In genomic region chr17:17151962-17152361, GRCh38 we compare ENCODE assay signal across 8 cellular contexts. TPM values are rescaled to one million over a fixed set of nuclear protein-coding genes. Genes with fewer than 3 reads are reported as not detected.
A peak's percentile ranks its signal among the peaks of the same experiment; 100 is the strongest.
DNase-seq lines count a peak whose midpoint lies in the region; ATAC-seq and TF ChIP-seq lines count a peak whose summit lies in the region.

No MANE protein-coding gene starts in this region.

- H3K4me3 ChIP-seq in CD8-positive, alpha-beta memory T cell (ENCODE audit: low read length), result no peak overlapping the region
- H3K4me3 ChIP-seq in upper lobe of right lung, result no peak overlapping the region

- peaks cover 0 to 88% (median 22%) of the 10 kb centered on the region in 3 donors for H3K36me3 Mint-ChIP-seq in CD8-positive, alpha-beta memory T cell

- no peaks in the 10 kb centered on the region for H3K9me3 Mint-ChIP-seq in CD8-positive, alpha-beta memory T cell

- no peaks in the 10 kb centered on the region for H3K9me3 ChIP-seq in CD8-positive, alpha-beta memory T cell (ENCODE audit: low read length)
- H3K9me3 ChIP-seq in upper lobe of right lung, result no peaks in the 10 kb centered on the region

- ATAC-seq in upper lobe of right lung (peak; percentile 68), GM21381 (IDR thresholded peaks at IDR 0.05; ENCODE audit: unreplicated experiment) (no peak), GM18867 (IDR thresholded peaks at IDR 0.05; ENCODE audit: unreplicated experiment) (no peak)

- intact Hi-C loops in upper lobe of right lung (cut with DNase I), result no loop called here

- no peak for DNase-seq in CD8-positive, alpha-beta memory T cell
- DNase-seq in RKO (ENCODE audit: low spot score) (peak; percentile 29), dermis blood vessel endothelial cell (peak; percentile 91), middle frontal gyrus (ENCODE audit: extremely low spot score, low spot score) (peak; percentile 74), upper lobe of right lung (peak; percentile 77), NK-92 (lab: John Stamatoyannopoulos, UW; ENCODE audit: unreplicated experiment) (no peak)

- no peak overlapping the region for H3K27ac ChIP-seq in CD8-positive, alpha-beta memory T cell (ENCODE audit: low read depth, low read length)
- peak overlapping the region; percentile 25 for H3K27ac ChIP-seq in upper lobe of right lung

- POLR2A ChIA-PET in CD8-positive, alpha-beta memory T cell (lab: Charles Lee), result no interaction called here

- peaks cover 26% of the 10 kb centered on the region for H3K4me1 ChIP-seq in CD8-positive, alpha-beta memory T cell (ENCODE audit: insufficient read depth, low read length)
- peaks cover 15% of the 10 kb centered on the region for H3K4me1 ChIP-seq in upper lobe of right lung

- peak overlapping the region in 6 of 8 donors; percentile 19 to 98 (median 80) for H3K27ac Mint-ChIP-seq in CD8-positive, alpha-beta memory T cell

- H3K27me3 Mint-ChIP-seq in CD8-positive, alpha-beta memory T cell, result no peaks in the 10 kb centered on the region

- CTCF ChIA-PET in CD8-positive, alpha-beta memory T cell (lab: Charles Lee), result interaction anchor here (1.1 to 1.4 kb wide), 2 partner anchors 9 to 13 kb away, joined by 3 read pairs; no protein-coding TSS in a partner anchor

- no peak for TF ChIP-seq CTCF in upper lobe of right lung (IDR thresholded peaks at IDR 0.05)

- no peaks in the 10 kb centered on the region for H3K27me3 ChIP-seq in CD8-positive, alpha-beta memory T cell (ENCODE audit: insufficient read depth, low read length, poor library complexity, severe bottlenecking)
- no peaks in the 10 kb centered on the region for H3K27me3 ChIP-seq in upper lobe of right lung

- H3K36me3 ChIP-seq in CD8-positive, alpha-beta memory T cell (ENCODE audit: insufficient read depth, low read length), result peaks cover 42% of the 10 kb centered on the region
- peaks cover 95% of the 10 kb centered on the region for H3K36me3 ChIP-seq in upper lobe of right lung

- H3K4me3 Mint-ChIP-seq in CD8-positive, alpha-beta memory T cell, result no peak overlapping the region

- peaks cover 27 to 40% (median 32%) of the 10 kb centered on the region in 3 donors for H3K4me1 Mint-ChIP-seq in CD8-positive, alpha-beta memory T cell

RNA-seq across cellular contexts. Expression of gene PLD6, which starts 54.2 kb away (rescaled TPM):
- 10 to 100 TPM; 26.5 to 28.4 TPM for total RNA-seq in CD8-positive, alpha-beta memory T cell
- 6.9 TPM for polyA plus RNA-seq in CD8-positive, alpha-beta memory T cell
- total RNA-seq in dermis blood vessel endothelial cell (1.4 and 2.0 TPM in 2 replicates), upper lobe of right lung (4.9 TPM)

Comparison
In these comparisons a context has a peak if more than half of its experiments do, and no peak if none do; other contexts are left out.
1. DNase-seq: peak in RKO (single experiment), dermis blood vessel endothelial cell (single experiment), middle frontal gyrus (single experiment) and upper lobe of right lung (single experiment); none in CD8-positive, alpha-beta memory T cell (0 of 5) and NK-92 (single experiment).